8 cellular contexts compared by ENCODE assay signal in genomic region chr3:177959188-177959587, GRCh38.
"Had no signal": no experiment of that assay in that cellular context is flagged by ENCODE, and none has a peak within 500 bp of the region (broad histone marks: within the 10 kb centered on the region; RNA-seq: fewer than 3 reads in every experiment).

No MANE protein-coding gene starts in this region.

- ATAC-seq: GM23338, HepG2 had no signal

- H3K4me2 ChIP-seq: GM23338, KMS-11 had no signal

- H2AFZ ChIP-seq: GM23338 had no signal

- H3K27ac ChIP-seq: HL-60, KMS-11 had no signal

- H3K27ac Mint-ChIP-seq: GM23338, H9, IgD-negative memory B cell had no signal

- DNase-seq: H9, HCEC 1CT, KBM-7 had no signal

- H3K9ac ChIP-seq: KMS-11 had no signal

- H3K36me3 Mint-ChIP-seq: IgD-negative memory B cell had no signal

- H3K4me3 ChIP-seq: GM23338 had no signal

- H3K4me1 Mint-ChIP-seq: GM23338, H9 had no signal

- H3K4me3 Mint-ChIP-seq: GM23338, H9, IgD-negative memory B cell had no signal

- H3K9me3 Mint-ChIP-seq: GM23338, H9, IgD-negative memory B cell had no signal

- H3K27me3 Mint-ChIP-seq: IgD-negative memory B cell had no signal
